Comparison of ENCODE assay signal across 1 cellular context in the genomic region with DNA sequence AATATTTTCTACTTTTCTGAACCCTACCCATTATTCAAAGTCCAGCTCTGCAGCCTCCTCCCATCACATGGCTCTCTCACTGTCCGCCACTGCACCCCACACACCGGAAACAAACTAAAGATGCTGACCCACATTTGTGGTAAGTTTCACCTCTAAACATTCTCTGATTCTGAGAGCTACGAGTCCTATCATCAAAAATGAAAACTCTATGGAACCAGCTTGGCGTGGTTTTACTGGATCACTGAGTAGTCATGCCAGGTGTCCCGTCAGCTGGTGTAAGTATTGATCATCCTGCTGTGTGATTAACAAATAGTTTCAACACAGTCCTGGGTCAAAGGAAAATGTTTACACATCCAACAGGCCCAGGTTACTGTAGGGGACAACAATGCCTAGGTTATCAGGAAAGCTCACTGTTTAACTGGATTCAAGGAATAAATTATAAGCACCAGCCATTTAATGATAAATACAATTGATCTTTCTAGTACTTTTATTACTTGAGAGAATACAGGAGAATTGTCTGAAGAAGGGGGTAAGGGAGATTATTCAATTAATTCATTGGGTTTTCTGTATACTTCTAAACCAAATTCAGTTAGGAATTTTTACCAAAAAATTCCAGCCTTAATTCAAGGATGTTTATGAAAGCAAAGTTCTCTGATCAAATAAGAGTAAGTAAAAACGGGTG.
A peak's percentile ranks its signal among the peaks of the same experiment; 100 is the strongest.
TF ChIP-seq lines count a peak whose summit lies in the region.

No MANE protein-coding gene starts in this region.

TF ChIP-seq in HepG2, 621 proteins besides CTCF, POLR2A, EP300 and RAD21 (continued from another document and continues in another):
- TF ChIP-seq SRSF9 (IDR thresholded peaks at IDR 0.05; ENCODE audit: borderline replicate concordance, insufficient read depth, low read depth, low read length, poor library complexity, severe bottlenecking) (no peak), ZNF12 (CRISPR knock-in tag; IDR thresholded peaks at IDR 0.05) (peak; percentile 27; the same call in 1 of the 2 replicates), KLF11 (CRISPR knock-in tag; IDR thresholded peaks at IDR 0.05) (no peak), BCL6 (CRISPR knock-in tag; IDR thresholded peaks at IDR 0.05) (peak; percentile 91), ZNF792 (CRISPR knock-in tag; IDR thresholded peaks at IDR 0.05) (no peak), MAFK (conservative IDR thresholded peaks at IDR 0.05 in 1 of 2, IDR thresholded peaks at IDR 0.05 in 1 of 2; ENCODE audit: low read length in 2 of 2) (0 out of 4 replicates have a peak, but pooled peaks of 1 of the 2 experiments have one; percentile 11), MTF1 (CRISPR knock-in tag; IDR thresholded peaks at IDR 0.05) (peak; percentile 20; the same call in 1 of the 2 replicates), TMF1 (CRISPR knock-in tag; IDR thresholded peaks at IDR 0.05; ENCODE audit: low read depth) (no peak), JUN (CRISPR knock-in tag; IDR thresholded peaks at IDR 0.05) (no peak), HNRNPUL1 (IDR thresholded peaks at IDR 0.05; ENCODE audit: low read depth, low read length) (no peak), ZNF337 (CRISPR knock-in tag; IDR thresholded peaks at IDR 0.05; ENCODE audit: borderline replicate concordance, low read depth) (peak; percentile 62; the same call in 1 of the 2 replicates), ZFY (CRISPR knock-in tag; IDR thresholded peaks at IDR 0.05) (0 out of 2 replicates have a peak, but pooled peaks have one; percentile 10), ZNF7 (CRISPR knock-in tag; IDR thresholded peaks at IDR 0.05) (no peak), ARHGAP35 (CRISPR knock-in tag; IDR thresholded peaks at IDR 0.05; ENCODE audit: borderline replicate concordance) (no peak), SP1 (IDR thresholded peaks at IDR 0.05) (no peak), SP1 (CRISPR knock-in tag; IDR thresholded peaks at IDR 0.05) (no peak), PAF1 (CRISPR knock-in tag; IDR thresholded peaks at IDR 0.05) (no peak), HHEX (CRISPR knock-in tag; IDR thresholded peaks at IDR 0.05) (no peak; the same call in 1 of the 2 replicates), ZSCAN9 (CRISPR knock-in tag; IDR thresholded peaks at IDR 0.05; ENCODE audit: borderline replicate concordance) (no peak)
- TF ChIP-seq, protein P1, sequence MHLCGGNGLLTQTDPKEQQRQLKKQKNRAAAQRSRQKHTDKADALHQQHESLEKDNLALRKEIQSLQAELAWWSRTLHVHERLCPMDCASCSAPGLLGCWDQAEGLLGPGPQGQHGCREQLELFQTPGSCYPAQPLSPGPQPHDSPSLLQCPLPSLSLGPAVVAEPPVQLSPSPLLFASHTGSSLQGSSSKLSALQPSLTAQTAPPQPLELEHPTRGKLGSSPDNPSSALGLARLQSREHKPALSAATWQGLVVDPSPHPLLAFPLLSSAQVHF (CRISPR knock-in tag; IDR thresholded peaks at IDR 0.05) = no peak
- TF ChIP-seq, protein P2, sequence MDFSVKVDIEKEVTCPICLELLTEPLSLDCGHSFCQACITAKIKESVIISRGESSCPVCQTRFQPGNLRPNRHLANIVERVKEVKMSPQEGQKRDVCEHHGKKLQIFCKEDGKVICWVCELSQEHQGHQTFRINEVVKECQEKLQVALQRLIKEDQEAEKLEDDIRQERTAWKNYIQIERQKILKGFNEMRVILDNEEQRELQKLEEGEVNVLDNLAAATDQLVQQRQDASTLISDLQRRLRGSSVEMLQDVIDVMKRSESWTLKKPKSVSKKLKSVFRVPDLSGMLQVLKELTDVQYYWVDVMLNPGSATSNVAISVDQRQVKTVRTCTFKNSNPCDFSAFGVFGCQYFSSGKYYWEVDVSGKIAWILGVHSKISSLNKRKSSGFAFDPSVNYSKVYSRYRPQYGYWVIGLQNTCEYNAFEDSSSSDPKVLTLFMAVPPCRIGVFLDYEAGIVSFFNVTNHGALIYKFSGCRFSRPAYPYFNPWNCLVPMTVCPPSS (IDR thresholded peaks at IDR 0.05) = no peak
- TF ChIP-seq, protein P3, sequence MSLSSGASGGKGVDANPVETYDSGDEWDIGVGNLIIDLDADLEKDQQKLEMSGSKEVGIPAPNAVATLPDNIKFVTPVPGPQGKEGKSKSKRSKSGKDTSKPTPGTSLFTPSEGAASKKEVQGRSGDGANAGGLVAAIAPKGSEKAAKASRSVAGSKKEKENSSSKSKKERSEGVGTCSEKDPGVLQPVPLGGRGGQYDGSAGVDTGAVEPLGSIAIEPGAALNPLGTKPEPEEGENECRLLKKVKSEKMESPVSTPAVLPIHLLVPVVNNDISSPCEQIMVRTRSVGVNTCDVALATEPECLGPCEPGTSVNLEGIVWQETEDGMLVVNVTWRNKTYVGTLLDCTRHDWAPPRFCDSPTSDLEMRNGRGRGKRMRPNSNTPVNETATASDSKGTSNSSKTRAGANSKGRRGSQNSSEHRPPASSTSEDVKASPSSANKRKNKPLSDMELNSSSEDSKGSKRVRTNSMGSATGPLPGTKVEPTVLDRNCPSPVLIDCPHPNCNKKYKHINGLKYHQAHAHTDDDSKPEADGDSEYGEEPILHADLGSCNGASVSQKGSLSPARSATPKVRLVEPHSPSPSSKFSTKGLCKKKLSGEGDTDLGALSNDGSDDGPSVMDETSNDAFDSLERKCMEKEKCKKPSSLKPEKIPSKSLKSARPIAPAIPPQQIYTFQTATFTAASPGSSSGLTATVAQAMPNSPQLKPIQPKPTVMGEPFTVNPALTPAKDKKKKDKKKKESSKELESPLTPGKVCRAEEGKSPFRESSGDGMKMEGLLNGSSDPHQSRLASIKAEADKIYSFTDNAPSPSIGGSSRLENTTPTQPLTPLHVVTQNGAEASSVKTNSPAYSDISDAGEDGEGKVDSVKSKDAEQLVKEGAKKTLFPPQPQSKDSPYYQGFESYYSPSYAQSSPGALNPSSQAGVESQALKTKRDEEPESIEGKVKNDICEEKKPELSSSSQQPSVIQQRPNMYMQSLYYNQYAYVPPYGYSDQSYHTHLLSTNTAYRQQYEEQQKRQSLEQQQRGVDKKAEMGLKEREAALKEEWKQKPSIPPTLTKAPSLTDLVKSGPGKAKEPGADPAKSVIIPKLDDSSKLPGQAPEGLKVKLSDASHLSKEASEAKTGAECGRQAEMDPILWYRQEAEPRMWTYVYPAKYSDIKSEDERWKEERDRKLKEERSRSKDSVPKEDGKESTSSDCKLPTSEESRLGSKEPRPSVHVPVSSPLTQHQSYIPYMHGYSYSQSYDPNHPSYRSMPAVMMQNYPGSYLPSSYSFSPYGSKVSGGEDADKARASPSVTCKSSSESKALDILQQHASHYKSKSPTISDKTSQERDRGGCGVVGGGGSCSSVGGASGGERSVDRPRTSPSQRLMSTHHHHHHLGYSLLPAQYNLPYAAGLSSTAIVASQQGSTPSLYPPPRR (CRISPR knock-in tag; IDR thresholded peaks at IDR 0.05; ENCODE audit: borderline replicate concordance) = peak; percentile 86
- TF ChIP-seq, protein P4, sequence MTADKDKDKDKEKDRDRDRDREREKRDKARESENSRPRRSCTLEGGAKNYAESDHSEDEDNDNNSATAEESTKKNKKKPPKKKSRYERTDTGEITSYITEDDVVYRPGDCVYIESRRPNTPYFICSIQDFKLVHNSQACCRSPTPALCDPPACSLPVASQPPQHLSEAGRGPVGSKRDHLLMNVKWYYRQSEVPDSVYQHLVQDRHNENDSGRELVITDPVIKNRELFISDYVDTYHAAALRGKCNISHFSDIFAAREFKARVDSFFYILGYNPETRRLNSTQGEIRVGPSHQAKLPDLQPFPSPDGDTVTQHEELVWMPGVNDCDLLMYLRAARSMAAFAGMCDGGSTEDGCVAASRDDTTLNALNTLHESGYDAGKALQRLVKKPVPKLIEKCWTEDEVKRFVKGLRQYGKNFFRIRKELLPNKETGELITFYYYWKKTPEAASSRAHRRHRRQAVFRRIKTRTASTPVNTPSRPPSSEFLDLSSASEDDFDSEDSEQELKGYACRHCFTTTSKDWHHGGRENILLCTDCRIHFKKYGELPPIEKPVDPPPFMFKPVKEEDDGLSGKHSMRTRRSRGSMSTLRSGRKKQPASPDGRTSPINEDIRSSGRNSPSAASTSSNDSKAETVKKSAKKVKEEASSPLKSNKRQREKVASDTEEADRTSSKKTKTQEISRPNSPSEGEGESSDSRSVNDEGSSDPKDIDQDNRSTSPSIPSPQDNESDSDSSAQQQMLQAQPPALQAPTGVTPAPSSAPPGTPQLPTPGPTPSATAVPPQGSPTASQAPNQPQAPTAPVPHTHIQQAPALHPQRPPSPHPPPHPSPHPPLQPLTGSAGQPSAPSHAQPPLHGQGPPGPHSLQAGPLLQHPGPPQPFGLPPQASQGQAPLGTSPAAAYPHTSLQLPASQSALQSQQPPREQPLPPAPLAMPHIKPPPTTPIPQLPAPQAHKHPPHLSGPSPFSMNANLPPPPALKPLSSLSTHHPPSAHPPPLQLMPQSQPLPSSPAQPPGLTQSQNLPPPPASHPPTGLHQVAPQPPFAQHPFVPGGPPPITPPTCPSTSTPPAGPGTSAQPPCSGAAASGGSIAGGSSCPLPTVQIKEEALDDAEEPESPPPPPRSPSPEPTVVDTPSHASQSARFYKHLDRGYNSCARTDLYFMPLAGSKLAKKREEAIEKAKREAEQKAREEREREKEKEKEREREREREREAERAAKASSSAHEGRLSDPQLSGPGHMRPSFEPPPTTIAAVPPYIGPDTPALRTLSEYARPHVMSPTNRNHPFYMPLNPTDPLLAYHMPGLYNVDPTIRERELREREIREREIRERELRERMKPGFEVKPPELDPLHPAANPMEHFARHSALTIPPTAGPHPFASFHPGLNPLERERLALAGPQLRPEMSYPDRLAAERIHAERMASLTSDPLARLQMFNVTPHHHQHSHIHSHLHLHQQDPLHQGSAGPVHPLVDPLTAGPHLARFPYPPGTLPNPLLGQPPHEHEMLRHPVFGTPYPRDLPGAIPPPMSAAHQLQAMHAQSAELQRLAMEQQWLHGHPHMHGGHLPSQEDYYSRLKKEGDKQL (CRISPR knock-in tag; IDR thresholded peaks at IDR 0.05; ENCODE audit: low read depth) = peak; percentile 75; the same call in 1 of the 2 replicates
- TF ChIP-seq, protein P5, sequence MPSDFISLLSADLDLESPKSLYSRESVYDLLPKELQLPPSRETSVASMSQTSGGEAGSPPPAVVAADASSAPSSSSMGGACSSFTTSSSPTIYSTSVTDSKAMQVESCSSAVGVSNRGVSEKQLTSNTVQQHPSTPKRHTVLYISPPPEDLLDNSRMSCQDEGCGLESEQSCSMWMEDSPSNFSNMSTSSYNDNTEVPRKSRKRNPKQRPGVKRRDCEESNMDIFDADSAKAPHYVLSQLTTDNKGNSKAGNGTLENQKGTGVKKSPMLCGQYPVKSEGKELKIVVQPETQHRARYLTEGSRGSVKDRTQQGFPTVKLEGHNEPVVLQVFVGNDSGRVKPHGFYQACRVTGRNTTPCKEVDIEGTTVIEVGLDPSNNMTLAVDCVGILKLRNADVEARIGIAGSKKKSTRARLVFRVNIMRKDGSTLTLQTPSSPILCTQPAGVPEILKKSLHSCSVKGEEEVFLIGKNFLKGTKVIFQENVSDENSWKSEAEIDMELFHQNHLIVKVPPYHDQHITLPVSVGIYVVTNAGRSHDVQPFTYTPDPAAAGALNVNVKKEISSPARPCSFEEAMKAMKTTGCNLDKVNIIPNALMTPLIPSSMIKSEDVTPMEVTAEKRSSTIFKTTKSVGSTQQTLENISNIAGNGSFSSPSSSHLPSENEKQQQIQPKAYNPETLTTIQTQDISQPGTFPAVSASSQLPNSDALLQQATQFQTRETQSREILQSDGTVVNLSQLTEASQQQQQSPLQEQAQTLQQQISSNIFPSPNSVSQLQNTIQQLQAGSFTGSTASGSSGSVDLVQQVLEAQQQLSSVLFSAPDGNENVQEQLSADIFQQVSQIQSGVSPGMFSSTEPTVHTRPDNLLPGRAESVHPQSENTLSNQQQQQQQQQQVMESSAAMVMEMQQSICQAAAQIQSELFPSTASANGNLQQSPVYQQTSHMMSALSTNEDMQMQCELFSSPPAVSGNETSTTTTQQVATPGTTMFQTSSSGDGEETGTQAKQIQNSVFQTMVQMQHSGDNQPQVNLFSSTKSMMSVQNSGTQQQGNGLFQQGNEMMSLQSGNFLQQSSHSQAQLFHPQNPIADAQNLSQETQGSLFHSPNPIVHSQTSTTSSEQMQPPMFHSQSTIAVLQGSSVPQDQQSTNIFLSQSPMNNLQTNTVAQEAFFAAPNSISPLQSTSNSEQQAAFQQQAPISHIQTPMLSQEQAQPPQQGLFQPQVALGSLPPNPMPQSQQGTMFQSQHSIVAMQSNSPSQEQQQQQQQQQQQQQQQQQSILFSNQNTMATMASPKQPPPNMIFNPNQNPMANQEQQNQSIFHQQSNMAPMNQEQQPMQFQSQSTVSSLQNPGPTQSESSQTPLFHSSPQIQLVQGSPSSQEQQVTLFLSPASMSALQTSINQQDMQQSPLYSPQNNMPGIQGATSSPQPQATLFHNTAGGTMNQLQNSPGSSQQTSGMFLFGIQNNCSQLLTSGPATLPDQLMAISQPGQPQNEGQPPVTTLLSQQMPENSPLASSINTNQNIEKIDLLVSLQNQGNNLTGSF (CRISPR knock-in tag; IDR thresholded peaks at IDR 0.05) = no peak
- TF ChIP-seq, protein P6, sequence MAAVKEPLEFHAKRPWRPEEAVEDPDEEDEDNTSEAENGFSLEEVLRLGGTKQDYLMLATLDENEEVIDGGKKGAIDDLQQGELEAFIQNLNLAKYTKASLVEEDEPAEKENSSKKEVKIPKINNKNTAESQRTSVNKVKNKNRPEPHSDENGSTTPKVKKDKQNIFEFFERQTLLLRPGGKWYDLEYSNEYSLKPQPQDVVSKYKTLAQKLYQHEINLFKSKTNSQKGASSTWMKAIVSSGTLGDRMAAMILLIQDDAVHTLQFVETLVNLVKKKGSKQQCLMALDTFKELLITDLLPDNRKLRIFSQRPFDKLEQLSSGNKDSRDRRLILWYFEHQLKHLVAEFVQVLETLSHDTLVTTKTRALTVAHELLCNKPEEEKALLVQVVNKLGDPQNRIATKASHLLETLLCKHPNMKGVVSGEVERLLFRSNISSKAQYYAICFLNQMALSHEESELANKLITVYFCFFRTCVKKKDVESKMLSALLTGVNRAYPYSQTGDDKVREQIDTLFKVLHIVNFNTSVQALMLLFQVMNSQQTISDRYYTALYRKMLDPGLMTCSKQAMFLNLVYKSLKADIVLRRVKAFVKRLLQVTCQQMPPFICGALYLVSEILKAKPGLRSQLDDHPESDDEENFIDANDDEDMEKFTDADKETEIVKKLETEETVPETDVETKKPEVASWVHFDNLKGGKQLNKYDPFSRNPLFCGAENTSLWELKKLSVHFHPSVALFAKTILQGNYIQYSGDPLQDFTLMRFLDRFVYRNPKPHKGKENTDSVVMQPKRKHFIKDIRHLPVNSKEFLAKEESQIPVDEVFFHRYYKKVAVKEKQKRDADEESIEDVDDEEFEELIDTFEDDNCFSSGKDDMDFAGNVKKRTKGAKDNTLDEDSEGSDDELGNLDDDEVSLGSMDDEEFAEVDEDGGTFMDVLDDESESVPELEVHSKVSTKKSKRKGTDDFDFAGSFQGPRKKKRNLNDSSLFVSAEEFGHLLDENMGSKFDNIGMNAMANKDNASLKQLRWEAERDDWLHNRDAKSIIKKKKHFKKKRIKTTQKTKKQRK (IDR thresholded peaks at IDR 0.05; ENCODE audit: low read length) = no peak
- TF ChIP-seq, protein P7, sequence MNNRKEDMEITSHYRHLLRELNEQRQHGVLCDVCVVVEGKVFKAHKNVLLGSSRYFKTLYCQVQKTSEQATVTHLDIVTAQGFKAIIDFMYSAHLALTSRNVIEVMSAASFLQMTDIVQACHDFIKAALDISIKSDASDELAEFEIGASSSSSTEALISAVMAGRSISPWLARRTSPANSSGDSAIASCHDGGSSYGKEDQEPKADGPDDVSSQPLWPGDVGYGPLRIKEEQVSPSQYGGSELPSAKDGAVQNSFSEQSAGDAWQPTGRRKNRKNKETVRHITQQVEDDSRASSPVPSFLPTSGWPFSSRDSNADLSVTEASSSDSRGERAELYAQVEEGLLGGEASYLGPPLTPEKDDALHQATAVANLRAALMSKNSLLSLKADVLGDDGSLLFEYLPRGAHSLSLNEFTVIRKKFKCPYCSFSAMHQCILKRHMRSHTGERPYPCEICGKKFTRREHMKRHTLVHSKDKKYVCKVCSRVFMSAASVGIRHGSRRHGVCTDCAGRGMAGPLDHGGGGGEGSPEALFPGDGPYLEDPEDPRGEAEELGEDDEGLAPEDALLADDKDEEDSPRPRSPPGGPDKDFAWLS (CRISPR knock-in tag; IDR thresholded peaks at IDR 0.05; ENCODE audit: borderline replicate concordance) = no peak
